In genomic region chr12:105083551-105084105, GRCh38 we compare ENCODE assay signal across 8 cellular contexts. TPM values are rescaled to one million over a fixed set of nuclear protein-coding genes. Genes with fewer than 3 reads are reported as not detected.
DNase-seq lines count a peak whose midpoint lies in the region; ATAC-seq and TF ChIP-seq lines count a peak whose summit lies in the region.

No MANE protein-coding gene starts in this region.

- no peak for TF ChIP-seq CTCF in GM10266 (IDR thresholded peaks at IDR 0.05; ENCODE audit: control insufficient read depth, insufficient read depth, low read depth, missing control alignments)
- TF ChIP-seq CTCF in WERI-Rb-1 (IDR thresholded peaks at IDR 0.05; ENCODE audit: low read depth, low read length) = no peak

- H3K27ac ChIP-seq in WERI-Rb-1 = no peak overlapping the region

- peak; percentile 33 for ATAC-seq in HG03280 (IDR thresholded peaks at IDR 0.05; ENCODE audit: unreplicated experiment)

- no peaks in the 10 kb centered on the region for H3K27me3 ChIP-seq in WERI-Rb-1 (ENCODE audit: insufficient read depth, low read depth, severe bottlenecking)

- H3K9me3 ChIP-seq in WERI-Rb-1 (ENCODE audit: severe bottlenecking) = no peaks in the 10 kb centered on the region

- DNase-seq in GM10266 (ENCODE audit: extremely low spot score) (peak; percentile 27), WERI-Rb-1 (no peak), erythroblast (lab: John Stamatoyannopoulos, UW) (peak; percentile 26 to 50), mucosa of gallbladder (ENCODE audit: low spot score) (peak; percentile 33), ureter (ENCODE audit: low spot score) (peak; percentile 69)
- no peak for DNase-seq in activated CD4-positive, CD25-positive, alpha-beta regulatory T cell (lab: John Stamatoyannopoulos, UW)
- DNase-seq in stimulated activated CD4-positive, alpha-beta T cell treated with anti-CD3 and anti-CD28 coated beads, Interleukin-4, amount 100 ng/mL, for 4 hours = no peak

- no peak for TF ChIP-seq POLR2A in erythroblast (IDR thresholded peaks at IDR 0.05; ENCODE audit: low read length)

- H3K4me3 ChIP-seq in WERI-Rb-1 (ENCODE audit: low read depth, low read length) = peak overlapping the region; percentile 36

- no peaks in the 10 kb centered on the region for H3K36me3 ChIP-seq in WERI-Rb-1

RNA-seq across cellular contexts. Expression of gene ALDH1L2, which starts 0.6 kb away (rescaled TPM):
- total RNA-seq in mucosa of gallbladder = 5.1 TPM
- total RNA-seq in ureter = 19.1 TPM

RNA-seq across cellular contexts. Expression of gene WASHC4, which starts 23.9 kb away (rescaled TPM):
- total RNA-seq in mucosa of gallbladder (70.8 TPM), ureter (54.4 TPM)

Comparison
In these comparisons a context has a peak if more than half of its experiments do, and no peak if none do; other contexts are left out.
1. DNase-seq: peak in GM10266 (single experiment), erythroblast (2 of 2), mucosa of gallbladder (single experiment) and ureter (single experiment); none in WERI-Rb-1 (single experiment), activated CD4-positive, CD25-positive, alpha-beta regulatory T cell (0 of 4) and stimulated activated CD4-positive, alpha-beta T cell treated with anti-CD3 and anti-CD28 coated beads, Interleukin-4, amount 100 ng/mL, for 4 hours (0 of 2).